ENCODE assay signal across 17 cellular contexts in genomic region chr1:111366256-111366655, GRCh38.
DNase-seq lines count a peak whose midpoint lies in the region; ATAC-seq and TF ChIP-seq lines count a peak whose summit lies in the region.
"Had no signal": no experiment of that assay in that cellular context is flagged by ENCODE, and none has a peak within 500 bp of the region (broad histone marks: within the 10 kb centered on the region; RNA-seq: fewer than 3 reads in every experiment).

No MANE protein-coding gene starts in this region.

- no peak for TF ChIP-seq CTCF in AG09309 (IDR thresholded peaks at IDR 0.05; ENCODE audit: control insufficient read depth, insufficient read depth, low read depth, low read length, missing control alignments)
- no peak for TF ChIP-seq CTCF in choroid plexus epithelial cell (conservative IDR thresholded peaks at IDR 0.05; ENCODE audit: low read depth, low read length)

- no peak for ATAC-seq in HG03045 (IDR thresholded peaks at IDR 0.05; ENCODE audit: unreplicated experiment)
- ATAC-seq: esophagus mucosa, GM12878, right cardiac atrium had no signal

- DNase-seq in AG09309 (ENCODE audit: low read depth) (peak; percentile 7), HT1080 (ENCODE audit: low read depth) (peak; percentile 83), choroid plexus epithelial cell (ENCODE audit: low read depth) (peak; percentile 40), kidney tubule cell (ENCODE audit: low spot score) (peak; percentile 23), SKM-1 (lab: John Stamatoyannopoulos, UW; ENCODE audit: unreplicated experiment) (no peak), DMS153 (lab: John Stamatoyannopoulos, UW) (no peak), AG08396 (ENCODE audit: low spot score) (no peak)
- DNase-seq: activated CD4-positive, CD25-positive, alpha-beta regulatory T cell treated with anti-CD3 and anti-CD28 coated beads, Interleukin-2, amount 50 U/mL, for 72 hours; activated CD8-positive, alpha-beta memory T cell treated with anti-CD3 and anti-CD28 coated beads, Interleukin-2, amount 50 U/mL, for 48 hours; activated naive CD4-positive, alpha-beta T cell treated with Interleukin-2 at 50 U/mL for 16 hours; NCI-H1930; NCI-H510A; right cardiac atrium; SHP77 treated with DMSO at 0.1 percent for 48 hours had no signal

- H3K4me3 ChIP-seq in AG09309 (ENCODE audit: control insufficient read depth, low read depth, low read length), result no peak overlapping the region
- H3K4me3 ChIP-seq in choroid plexus epithelial cell (ENCODE audit: low read depth, low read length), result no peak overlapping the region
- H3K4me3 ChIP-seq: GM12878 had no signal

Comparison
In these comparisons a context has a peak if more than half of its experiments do, and no peak if none do; other contexts are left out.
1. DNase-seq: peak in AG09309 (single experiment), HT1080 (single experiment), choroid plexus epithelial cell (single experiment) and kidney tubule cell (single experiment); none in SKM-1 (single experiment), DMS153 (single experiment) and AG08396 (single experiment).